ENCODE assay signal across 10 cellular contexts in genomic region chr10:91206427-91206826, GRCh38. TPM values are rescaled to one million over a fixed set of nuclear protein-coding genes. Genes with fewer than 3 reads are reported as not detected.
DNase-seq lines count a peak whose midpoint lies in the region; ATAC-seq, FAIRE-seq and TF ChIP-seq lines count a peak whose summit lies in the region.
"Had no signal": no experiment of that assay in that cellular context is flagged by ENCODE, and none has a peak within 500 bp of the region (broad histone marks: within the 10 kb centered on the region; RNA-seq: fewer than 3 reads in every experiment).

No MANE protein-coding gene starts in this region.

- DNase-seq in activated CD8-positive, alpha-beta memory T cell treated with anti-CD3 and anti-CD28 coated beads, Interleukin-2, amount 10 ng/mL, durations not matched to agents 7 days and 5 days: no peak
- no peak for DNase-seq in activated CD8-positive, alpha-beta memory T cell treated with anti-CD3 and anti-CD28 coated beads, Interleukin-2, amount 50 U/mL, for 4 hours
- DNase-seq in H54 (ENCODE audit: insufficient read length, low spot score) (no peak), renal cortical epithelial cell (ENCODE audit: low read depth) (peak; percentile 12), brain microvascular endothelial cell (no peak), NCI-H2107 treated with DMSO at 0.1 percent for 48 hours (lab: John Stamatoyannopoulos, UW; ENCODE audit: unreplicated experiment) (no peak)
- DNase-seq: transverse colon had no signal

- no peaks in the 10 kb centered on the region for H3K9me3 Mint-ChIP-seq in activated CD8-positive, alpha-beta memory T cell treated with anti-CD3 and anti-CD28 coated beads, Interleukin-2, amount 10 ng/mL, durations not matched to agents 7 days and 5 days (ENCODE audit: low read depth)
- H3K9me3 Mint-ChIP-seq: brain had no signal

- peak overlapping the region; percentile 5 for H3K4me3 Mint-ChIP-seq in activated CD8-positive, alpha-beta memory T cell treated with anti-CD3 and anti-CD28 coated beads, Interleukin-2, amount 10 ng/mL, durations not matched to agents 7 days and 5 days
- H3K4me3 Mint-ChIP-seq: brain had no signal

- FAIRE-seq in H54 (lab: Jason Lieb, UNC): peak; percentile 91

- no peak for TF ChIP-seq CTCF in brain microvascular endothelial cell (IDR thresholded peaks at IDR 0.05; ENCODE audit: low read depth, low read length, missing control alignments)

- no peaks in the 10 kb centered on the region for H3K27me3 ChIP-seq in brain microvascular endothelial cell (replicated peaks)
- H3K27me3 ChIP-seq: transverse colon had no signal

- no peak overlapping the region for H3K4me3 ChIP-seq in brain microvascular endothelial cell (ENCODE audit: low read depth, low read length)
- H3K4me3 ChIP-seq: transverse colon had no signal

- CTCF ChIA-PET in activated CD8-positive, alpha-beta memory T cell treated with anti-CD3 and anti-CD28 coated beads, Interleukin-2, amount 10 ng/mL, durations not matched to agents 7 days and 5 days (lab: Charles Lee): interaction anchor here (1.2 to 1.3 kb wide), 2 partner anchors 10 to 43 kb away, joined by 3 read pairs; no protein-coding TSS in a partner anchor

- peaks cover 69% of the 10 kb centered on the region for H3K4me1 Mint-ChIP-seq in activated CD8-positive, alpha-beta memory T cell treated with anti-CD3 and anti-CD28 coated beads, Interleukin-2, amount 10 ng/mL, durations not matched to agents 7 days and 5 days

- peak; percentile 81 for ATAC-seq in activated CD8-positive, alpha-beta memory T cell treated with anti-CD3 and anti-CD28 coated beads, Interleukin-2, amount 10 ng/mL, durations not matched to agents 7 days and 5 days
- ATAC-seq in GM21360 (IDR thresholded peaks at IDR 0.05; ENCODE audit: unreplicated experiment): no peak

- H3K27ac Mint-ChIP-seq in activated CD8-positive, alpha-beta memory T cell treated with anti-CD3 and anti-CD28 coated beads, Interleukin-2, amount 10 ng/mL, durations not matched to agents 7 days and 5 days: peak overlapping the region; percentile 75

- peaks cover 1% of the 10 kb centered on the region for H3K36me3 Mint-ChIP-seq in activated CD8-positive, alpha-beta memory T cell treated with anti-CD3 and anti-CD28 coated beads, Interleukin-2, amount 10 ng/mL, durations not matched to agents 7 days and 5 days
- H3K36me3 Mint-ChIP-seq: brain had no signal

- no peak for TF ChIP-seq POLR2A in H54 (IDR thresholded peaks at IDR 0.05; ENCODE audit: low read depth, low read length)
- peak; percentile 25; the same call in 1 of the 2 replicates for TF ChIP-seq POLR2A in Raji (IDR thresholded peaks at IDR 0.05; ENCODE audit: insufficient read depth, low read depth, low read length)

- H3K36me3 ChIP-seq in brain microvascular endothelial cell (replicated peaks): no peaks in the 10 kb centered on the region
- H3K36me3 ChIP-seq: transverse colon had no signal

- in situ Hi-C loops in brain microvascular endothelial cell (cut with HindIII; ENCODE audit: low pct_ligation_motif_present, low sequenced_read_pairs): no loop called here

- no peaks in the 10 kb centered on the region for H3K27me3 Mint-ChIP-seq in activated CD8-positive, alpha-beta memory T cell treated with anti-CD3 and anti-CD28 coated beads, Interleukin-2, amount 10 ng/mL, durations not matched to agents 7 days and 5 days

- no peak overlapping the region for H3K27ac ChIP-seq in brain microvascular endothelial cell
- H3K27ac ChIP-seq: transverse colon had no signal

RNA-seq across cellular contexts. Expression of gene PCGF5, which starts 14.0 kb away (rescaled TPM):
- total RNA-seq in activated CD8-positive, alpha-beta memory T cell treated with anti-CD3 and anti-CD28 coated beads, Interleukin-2, amount 10 ng/mL, durations not matched to agents 7 days and 5 days: 10 to 100 TPM; 41.7 to 45.7 TPM
- total RNA-seq in renal cortical epithelial cell: 42.7 and 48.9 TPM in 2 replicates
